Comparison of ENCODE assay signal across 14 cellular contexts in genomic region chr5:50704730-50705129, GRCh38. TPM values are rescaled to one million over a fixed set of nuclear protein-coding genes. Genes with fewer than 3 reads are reported as not detected.
A peak's percentile ranks its signal among the peaks of the same experiment; 100 is the strongest.
DNase-seq lines count a peak whose midpoint lies in the region; ATAC-seq and TF ChIP-seq lines count a peak whose summit lies in the region.
"Had no signal": no experiment of that assay in that cellular context is flagged by ENCODE, and none has a peak within 500 bp of the region (broad histone marks: within the 10 kb centered on the region; RNA-seq: fewer than 3 reads in every experiment).

No MANE protein-coding gene starts in this region.

- no peaks in the 10 kb centered on the region for H3K9me3 Mint-ChIP-seq in CD8-positive, alpha-beta T cell
- no peaks in the 10 kb centered on the region for H3K9me3 Mint-ChIP-seq in activated T-helper 17 cell treated with anti-CD3 and anti-CD28 coated beads, Interleukin-2, amount 50 U/mL, for 72 hours
- no peaks in the 10 kb centered on the region for H3K9me3 Mint-ChIP-seq in natural killer cell treated with Interleukin-12 subunit alpha and Interleukin-12 subunit beta and Interleukin-15 and Interleukin-18, amount 100 ng/mL, for 72 hours

- no peaks in the 10 kb centered on the region for H3K27me3 ChIP-seq in CD8-positive, alpha-beta T cell (ENCODE audit: insufficient read depth, low read length)

- peaks cover 21% of the 10 kb centered on the region for H3K36me3 Mint-ChIP-seq in CD8-positive, alpha-beta T cell
- H3K36me3 Mint-ChIP-seq in activated T-helper 17 cell treated with anti-CD3 and anti-CD28 coated beads, Interleukin-2, amount 50 U/mL, for 72 hours (ENCODE audit: low read depth) = no peaks in the 10 kb centered on the region
- H3K36me3 Mint-ChIP-seq in natural killer cell treated with Interleukin-12 subunit alpha and Interleukin-12 subunit beta and Interleukin-15 and Interleukin-18, amount 100 ng/mL, for 72 hours = no peaks in the 10 kb centered on the region

- H3K4me3 Mint-ChIP-seq in CD8-positive, alpha-beta T cell = no peak overlapping the region
- peak overlapping the region; percentile 77 for H3K4me3 Mint-ChIP-seq in activated T-helper 17 cell treated with anti-CD3 and anti-CD28 coated beads, Interleukin-2, amount 50 U/mL, for 72 hours
- no peak overlapping the region for H3K4me3 Mint-ChIP-seq in natural killer cell treated with Interleukin-12 subunit alpha and Interleukin-12 subunit beta and Interleukin-15 and Interleukin-18, amount 100 ng/mL, for 72 hours
- H3K4me3 Mint-ChIP-seq: B cell had no signal

- no peak for DNase-seq in CD8-positive, alpha-beta T cell
- no peak for DNase-seq in natural killer cell treated with Interleukin-12 subunit alpha and Interleukin-12 subunit beta and Interleukin-15 and Interleukin-18, amount 100 ng/mL, for 72 hours (ENCODE audit: low spot score)
- DNase-seq in G401 (ENCODE audit: low spot score) = no peak
- DNase-seq in DMS53 (lab: John Stamatoyannopoulos, UW) = no peak
- DNase-seq: ACHN, HCEC 1CT, NCI-H1048, PC-3 had no signal

- POLR2A ChIA-PET in CD8-positive, alpha-beta T cell (lab: Charles Lee) = interaction anchor here (1.2 to 2.8 kb wide), 2 partner anchors 12 to 38 kb away, joined by 3 to 11 read pairs; partner anchors contain the start of gene PARP8

- H3K27me3 Mint-ChIP-seq in CD8-positive, alpha-beta T cell (ENCODE audit: low read depth) = no peaks in the 10 kb centered on the region
- no peaks in the 10 kb centered on the region for H3K27me3 Mint-ChIP-seq in activated T-helper 17 cell treated with anti-CD3 and anti-CD28 coated beads, Interleukin-2, amount 50 U/mL, for 72 hours
- H3K27me3 Mint-ChIP-seq in natural killer cell treated with Interleukin-12 subunit alpha and Interleukin-12 subunit beta and Interleukin-15 and Interleukin-18, amount 100 ng/mL, for 72 hours = no peaks in the 10 kb centered on the region
- H3K27me3 Mint-ChIP-seq: B cell had no signal

- TF ChIP-seq CTCF in CD8-positive, alpha-beta T cell (IDR thresholded peaks at IDR 0.05) = no peak

- no peaks in the 10 kb centered on the region for H3K36me3 ChIP-seq in CD8-positive, alpha-beta T cell (ENCODE audit: insufficient read depth, low read length)

- CTCF ChIA-PET in CD8-positive, alpha-beta T cell (lab: Charles Lee) = interaction anchor here (1.2 kb wide), 1 partner anchor 15 kb away, joined by 3 read pairs; no protein-coding TSS in a partner anchor

- H3K27ac ChIP-seq in CD8-positive, alpha-beta T cell (ENCODE audit: low read depth, low read length) = no peak overlapping the region
- H3K27ac ChIP-seq: HL-60 had no signal

- peak overlapping the region; percentile 66 for H3K27ac Mint-ChIP-seq in CD8-positive, alpha-beta T cell
- H3K27ac Mint-ChIP-seq in activated T-helper 17 cell treated with anti-CD3 and anti-CD28 coated beads, Interleukin-2, amount 50 U/mL, for 72 hours = peak overlapping the region; percentile 40
- H3K27ac Mint-ChIP-seq in natural killer cell treated with Interleukin-12 subunit alpha and Interleukin-12 subunit beta and Interleukin-15 and Interleukin-18, amount 100 ng/mL, for 72 hours = peak overlapping the region; percentile 31 to 88
- H3K27ac Mint-ChIP-seq: B cell had no signal

- in situ Hi-C loops in G401 (cut with HindIII; ENCODE audit: low sequenced_read_pairs) = no loop called here

- intact Hi-C loops in CD8-positive, alpha-beta T cell (cut with DNase I, micrococcal nuclease) = loop anchor here in 1 of 2 experiments (2.0 kb wide), 1 partner anchor 14 kb away; no protein-coding TSS in a partner anchor

- H3K9me3 ChIP-seq in CD8-positive, alpha-beta T cell (ENCODE audit: low read length) = no peaks in the 10 kb centered on the region

- ATAC-seq in CD8-positive, alpha-beta T cell = no peak
- ATAC-seq in GM18907 (IDR thresholded peaks at IDR 0.05; ENCODE audit: unreplicated experiment) = peak; percentile 52
- no peak for ATAC-seq in activated T-helper 17 cell treated with anti-CD3 and anti-CD28 coated beads, Interleukin-2, amount 50 U/mL, for 72 hours (replicated peaks)
- ATAC-seq in natural killer cell treated with Interleukin-12 subunit alpha and Interleukin-12 subunit beta and Interleukin-15 and Interleukin-18, amount 100 ng/mL, for 72 hours = no peak
- ATAC-seq in HG02981 (IDR thresholded peaks at IDR 0.05; ENCODE audit: unreplicated experiment) = no peak
- ATAC-seq: K562, PC-3 had no signal

- peaks cover 85% of the 10 kb centered on the region for H3K4me1 Mint-ChIP-seq in CD8-positive, alpha-beta T cell (ENCODE audit: low read depth)
- peaks cover 40% of the 10 kb centered on the region for H3K4me1 Mint-ChIP-seq in activated T-helper 17 cell treated with anti-CD3 and anti-CD28 coated beads, Interleukin-2, amount 50 U/mL, for 72 hours
- H3K4me1 Mint-ChIP-seq in natural killer cell treated with Interleukin-12 subunit alpha and Interleukin-12 subunit beta and Interleukin-15 and Interleukin-18, amount 100 ng/mL, for 72 hours (ENCODE audit: low read depth in 2 of 2) = peaks cover 50 to 67% of the 10 kb centered on the region in 2 donors

- peaks cover 74% of the 10 kb centered on the region for H3K4me1 ChIP-seq in CD8-positive, alpha-beta T cell (ENCODE audit: insufficient read depth, low read length)

- no peak overlapping the region for H3K4me3 ChIP-seq in CD8-positive, alpha-beta T cell (ENCODE audit: low read depth, low read length)
- H3K4me3 ChIP-seq: K562 had no signal

RNA-seq across cellular contexts. Expression of gene PARP8, which starts 38.3 kb away (rescaled TPM):
- 100 to 1,000 TPM; 192 to 200 TPM for total RNA-seq in CD8-positive, alpha-beta T cell
- total RNA-seq in activated T-helper 17 cell treated with anti-CD3 and anti-CD28 coated beads, Interleukin-2, amount 50 U/mL, for 72 hours = 10 to 100 TPM; 32.4 to 57.2 TPM
- total RNA-seq in natural killer cell treated with Interleukin-12 subunit alpha and Interleukin-12 subunit beta and Interleukin-15 and Interleukin-18, amount 100 ng/mL, for 72 hours = 10 to 100 TPM; 58.2 to 62.5 TPM
- total RNA-seq in G401 (2014; rRNA removed; shearing (Covaris generic)) = not detected in 2 replicates

Comparison
In these comparisons a context has a peak if more than half of its experiments do, and no peak if none do; other contexts are left out.
1. RNA of gene PARP8, which starts 38.3 kb away (total RNA-seq): 192 to 200 TPM in CD8-positive, alpha-beta T cell, 58.2 to 62.5 TPM in natural killer cell treated with Interleukin-12 subunit alpha and Interleukin-12 subunit beta and Interleukin-15 and Interleukin-18, amount 100 ng/mL, for 72 hours and 32.4 to 57.2 TPM in activated T-helper 17 cell treated with anti-CD3 and anti-CD28 coated beads, Interleukin-2, amount 50 U/mL, for 72 hours; not detected in G401; every median in the first group is over 10 times any median in the second.
2. Peak in every context shown above with its lines, with median percentiles within 50 percentile points of each other: H3K27ac Mint-ChIP-seq.